ENCODE assay signal across 10 cellular contexts in genomic region chr9:129406278-129407225, GRCh38.
DNase-seq lines count a peak whose midpoint lies in the region; ATAC-seq and TF ChIP-seq lines count a peak whose summit lies in the region.
"Had no signal": no experiment of that assay in that cellular context is flagged by ENCODE, and none has a peak within 500 bp of the region (broad histone marks: within the 10 kb centered on the region; RNA-seq: fewer than 3 reads in every experiment).

No MANE protein-coding gene starts in this region.

- H3K4me3 Mint-ChIP-seq in CD14-positive monocyte (peak overlapping the region in 1 of 2 donors; percentile 76), WTC11 (no peak overlapping the region), memory B cell (peak overlapping the region; percentile 78), Caco-2 (ENCODE audit: unreplicated experiment) (no peak overlapping the region)

- no peak for TF ChIP-seq CTCF in CD14-positive monocyte (IDR thresholded peaks at IDR 0.05)
- TF ChIP-seq CTCF in WTC11 (IDR thresholded peaks at IDR 0.05) = no peak
- TF ChIP-seq CTCF in Caco-2 (IDR thresholded peaks at IDR 0.05; ENCODE audit: insufficient read depth in 1 of 2, low read depth in 1 of 2, low read length in 1 of 2, severe bottlenecking in 1 of 2, unreplicated experiment in 1 of 2) = no peak

- no peaks in the 10 kb centered on the region for H3K9me3 ChIP-seq in Caco-2

- intact Hi-C loops in CD14-positive monocyte (cut with micrococcal nuclease) (no loop called here), Caco-2 (cut with micrococcal nuclease; ENCODE audit: unreplicated experiment) (no loop called here)

- H3K4me1 ChIP-seq in Caco-2 = peaks cover 29% of the 10 kb centered on the region

- CTCF ChIA-PET in WTC11 (lab: Charles Lee) (interaction anchor here (1.4 kb wide), 1 partner anchor 214 kb away, joined by 3 read pairs; the partner anchor contains the start of gene C9orf50), Caco-2 (lab: Charles Lee) (no interaction called here)

- H3K27ac Mint-ChIP-seq in CD14-positive monocyte (peak overlapping the region in 6 of 7 donors; percentile 18 to 79 (median 54)), WTC11 (no peak overlapping the region), memory B cell (peak overlapping the region; percentile 71), Caco-2 (ENCODE audit: unreplicated experiment) (no peak overlapping the region)

- H3K36me3 Mint-ChIP-seq in CD14-positive monocyte (no peaks in the 10 kb centered on the region), WTC11 (peaks cover 10% of the 10 kb centered on the region), memory B cell (peaks cover 6% of the 10 kb centered on the region), Caco-2 (ENCODE audit: insufficient read depth, unreplicated experiment) (peaks cover 6% of the 10 kb centered on the region)

- BruUV-seq in Caco-2 (replicated peaks; lab: Mats Ljungman, UMichigan) = no TSS peak

- POLR2A ChIA-PET in WTC11 (lab: Charles Lee) = no interaction called here
- POLR2A ChIA-PET in Caco-2 (lab: Charles Lee) = no interaction called here

- H3K4me3 ChIP-seq in Caco-2 (ENCODE audit: low read depth, low read length) = no peak overlapping the region

- H3K9me3 Mint-ChIP-seq in CD14-positive monocyte (peaks cover 0 to 8% (median 4%) of the 10 kb centered on the region in 7 donors), WTC11 (peaks cover 13% of the 10 kb centered on the region), memory B cell (peaks cover 9% of the 10 kb centered on the region), Caco-2 (ENCODE audit: unreplicated experiment) (peaks cover 13% of the 10 kb centered on the region)

- in situ Hi-C loops in KBM-7 (cut with MboI; ENCODE audit: low pct_unique_long_range_greater_than_20kb, low sequenced_read_pairs) = no loop called here

- H3K36me3 ChIP-seq in Caco-2 (ENCODE audit: control insufficient read depth, insufficient read depth, low read length) = no peaks in the 10 kb centered on the region

- H3K4me1 Mint-ChIP-seq in CD14-positive monocyte (peaks cover 20% of the 10 kb centered on the region), WTC11 (peaks cover 39% of the 10 kb centered on the region), memory B cell (peaks cover 22% of the 10 kb centered on the region), Caco-2 (ENCODE audit: low read depth, unreplicated experiment) (peaks cover 16% of the 10 kb centered on the region)

- H3K27me3 Mint-ChIP-seq in CD14-positive monocyte (ENCODE audit: low read depth in 3 of 3) = peaks cover 3 to 10% (median 8%) of the 10 kb centered on the region in 3 donors
- H3K27me3 Mint-ChIP-seq in WTC11 (ENCODE audit: low read depth) = peaks cover 15% of the 10 kb centered on the region
- H3K27me3 Mint-ChIP-seq in memory B cell = peaks cover 18% of the 10 kb centered on the region
- no peaks in the 10 kb centered on the region for H3K27me3 Mint-ChIP-seq in Caco-2 (ENCODE audit: insufficient read depth, unreplicated experiment)

- H3K27me3 ChIP-seq in Caco-2 (replicated peaks; ENCODE audit: control insufficient read depth, insufficient read depth, low read length) = no peaks in the 10 kb centered on the region

- ATAC-seq in WTC11 (peak; percentile 30), memory B cell (ENCODE audit: low read depth) (peak; percentile 65), GM19452 (IDR thresholded peaks at IDR 0.05; ENCODE audit: unreplicated experiment) (no peak), GM18858 (IDR thresholded peaks at IDR 0.05; ENCODE audit: unreplicated experiment) (no peak)

- DNase-seq in CD14-positive monocyte (ENCODE audit: low spot score) = no peak
- DNase-seq in KBM-7 = peak; percentile 92
- DNase-seq in WTC11 (ENCODE audit: low spot score) = peak; percentile 37
- no peak for DNase-seq in memory B cell (ENCODE audit: low spot score in 2 of 2)
- DNase-seq in NK-92 treated with Interleukin-12 subunit alpha and Interleukin-12 subunit beta, amount 100 ng/mL, for 24 hours (lab: John Stamatoyannopoulos, UW) = no peak
- DNase-seq in Caco-2 = no peak
- DNase-seq: activated CD4-positive, alpha-beta T cell treated with anti-CD3 and anti-CD28 coated beads, Interleukin-2, amount 50 U/mL, for 1 hour; GOT3 had no signal

TF ChIP-seq in WTC11, 78 proteins besides CTCF, POLR2A, EP300 and RAD21:
- peak; percentile 43; the same call in 1 of the 2 replicates for TF ChIP-seq ZNF281 (CRISPR knock-in tag; IDR thresholded peaks at IDR 0.05)
- TF ChIP-seq MAX (CRISPR knock-in tag; IDR thresholded peaks at IDR 0.05) = peak; percentile 32; the same call in 1 of the 2 replicates
- TF ChIP-seq ZNF121 (CRISPR knock-in tag; IDR thresholded peaks at IDR 0.05) = no peak
- no peak for TF ChIP-seq ZNF138 (CRISPR knock-in tag; conservative IDR thresholded peaks at IDR 0.05)
- no peak for TF ChIP-seq FOXP1 (CRISPR knock-in tag; IDR thresholded peaks at IDR 0.05; ENCODE audit: borderline replicate concordance)

Comparison
In these comparisons a context has a peak if more than half of its experiments do, and no peak if none do; other contexts are left out.
1. DNase-seq: peak in KBM-7 (single experiment) and WTC11 (single experiment); none in CD14-positive monocyte (single experiment), memory B cell (0 of 2), NK-92 treated with Interleukin-12 subunit alpha and Interleukin-12 subunit beta, amount 100 ng/mL, for 24 hours (single experiment) and Caco-2 (0 of 2).
2. H3K27ac Mint-ChIP-seq: peak in CD14-positive monocyte (6 of 7) and memory B cell (single experiment); none in WTC11 (single experiment) and Caco-2 (single experiment).
3. ATAC-seq: peak in WTC11 (single experiment) and memory B cell (single experiment); none in GM19452 (single experiment) and GM18858 (single experiment).